In the genomic region with DNA sequence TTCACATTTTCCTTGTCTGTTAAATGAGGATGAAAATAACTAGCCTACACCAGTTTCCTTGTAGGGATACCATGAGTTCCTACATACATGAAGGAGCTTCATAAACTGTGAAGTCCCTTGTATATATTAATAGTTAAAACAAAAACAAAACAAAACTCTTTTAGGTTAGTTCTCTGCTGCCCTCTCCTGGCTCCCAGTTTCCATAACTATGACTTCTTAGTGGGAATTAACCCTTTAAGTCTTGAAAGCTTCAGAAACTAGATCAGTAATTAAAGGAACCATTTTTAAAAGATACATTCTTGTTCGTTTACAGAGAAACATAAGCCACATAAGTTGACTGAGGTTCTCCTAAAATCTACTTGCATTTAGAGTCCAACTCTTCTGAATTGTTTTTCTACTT, we compare ENCODE assay signal across 8 cellular contexts.
A peak's percentile ranks its signal among the peaks of the same experiment; 100 is the strongest.
DNase-seq lines count a peak whose midpoint lies in the region; ATAC-seq and TF ChIP-seq lines count a peak whose summit lies in the region.

No MANE protein-coding gene starts in this region.

- peak; percentile 10 to 55 (median 40) for TF ChIP-seq CTCF in heart left ventricle (IDR thresholded peaks at IDR 0.05)

- no peaks in the 10 kb centered on the region for H3K36me3 ChIP-seq in heart left ventricle

- H3K4me3 ChIP-seq in heart left ventricle = no peak overlapping the region

- H3K27me3 ChIP-seq in heart left ventricle = no peaks in the 10 kb centered on the region

- peak in 2 of 5 donors; percentile 6 to 16 for DNase-seq in heart left ventricle
- no peak for DNase-seq in cardiac septum (ENCODE audit: low spot score)
- DNase-seq in NCI-H187 treated with DMSO at 0.1 percent for 48 hours (lab: John Stamatoyannopoulos, UW) = peak; percentile 7
- DNase-seq in cerebellar cortex (ENCODE audit: low spot score) = peak; percentile 56
- DNase-seq in mucosa of gallbladder (ENCODE audit: low spot score) = peak; percentile 13
- no peak for DNase-seq in activated gamma-delta T cell (lab: John Stamatoyannopoulos, UW)

- H3K27ac ChIP-seq in heart left ventricle = no peak overlapping the region

- 13 to 16% (median 14%) methylated on average over 1 of the region's 1 CpG for WGBS in heart left ventricle, 4 donors

- no peaks in the 10 kb centered on the region for H3K4me1 ChIP-seq in heart left ventricle

- ATAC-seq in heart left ventricle (no peak), HG03565 (IDR thresholded peaks at IDR 0.05; ENCODE audit: unreplicated experiment) (no peak), HG03135 (IDR thresholded peaks at IDR 0.05; ENCODE audit: unreplicated experiment) (no peak)

- H3K9me3 ChIP-seq in heart left ventricle = no peaks in the 10 kb centered on the region

- no peak for TF ChIP-seq POLR2A in heart left ventricle (IDR thresholded peaks at IDR 0.05)

- intact Hi-C loops in heart left ventricle (cut with DNase I) = loop anchor here (5.0 to 10.0 kb wide), 3 partner anchors 338 to 348 kb away; no protein-coding TSS in a partner anchor
- intact Hi-C loops in cardiac septum (cut with DNase I) = loop anchor here (2.0 kb wide), 1 partner anchor 346 kb away; no protein-coding TSS in a partner anchor

Comparison
In these comparisons a context has a peak if more than half of its experiments do, and no peak if none do; other contexts are left out.
1. DNase-seq: peak in NCI-H187 treated with DMSO at 0.1 percent for 48 hours (single experiment), cerebellar cortex (single experiment) and mucosa of gallbladder (single experiment); none in cardiac septum (single experiment) and activated gamma-delta T cell (single experiment).